In the genomic region with DNA sequence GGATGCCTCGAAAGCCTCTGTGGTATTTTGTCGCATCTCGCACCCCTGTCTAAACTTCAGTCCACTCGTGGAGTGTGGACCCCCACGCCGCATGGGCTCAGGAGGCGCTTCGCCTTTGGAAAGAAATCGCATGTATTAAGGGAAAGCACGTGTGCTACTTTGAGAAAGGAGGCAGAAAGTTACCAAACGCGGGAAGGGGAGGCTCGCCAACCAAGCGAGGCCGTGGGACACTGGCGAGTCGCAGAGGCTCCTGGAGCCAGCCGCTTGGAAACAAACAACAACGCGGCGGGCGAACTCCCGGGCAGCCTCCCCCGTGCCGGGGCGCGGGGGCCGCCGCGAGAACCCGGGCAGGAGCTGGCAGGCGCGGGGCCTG, we compare ENCODE assay signal across 8 cellular contexts. TPM values are rescaled to one million over a fixed set of nuclear protein-coding genes. Genes with fewer than 3 reads are reported as not detected.
DNase-seq lines count a peak whose midpoint lies in the region; ATAC-seq and TF ChIP-seq lines count a peak whose summit lies in the region.

No MANE protein-coding gene starts in this region.

- H3K27me3 ChIP-seq in gastroesophageal sphincter = no peaks in the 10 kb centered on the region
- no peaks in the 10 kb centered on the region for H3K27me3 ChIP-seq in Karpas-422 (ENCODE audit: low read length)

- H3K4me3 Mint-ChIP-seq in T-helper 17 cell (peak overlapping the region; percentile 96), progenitor cell of endocrine pancreas (ENCODE audit: low read depth) (peak overlapping the region; percentile 85)

- H3K36me3 ChIP-seq in gastroesophageal sphincter (no peaks in the 10 kb centered on the region), Karpas-422 (ENCODE audit: insufficient read depth, low read length) (no peaks in the 10 kb centered on the region)

- peaks cover 6% of the 10 kb centered on the region for H3K4me1 Mint-ChIP-seq in T-helper 17 cell
- peaks cover 19% of the 10 kb centered on the region for H3K4me1 Mint-ChIP-seq in progenitor cell of endocrine pancreas (ENCODE audit: low read depth)

- peaks cover 3% of the 10 kb centered on the region for H3K9me3 Mint-ChIP-seq in progenitor cell of endocrine pancreas (ENCODE audit: low read depth)

- H3K4me2 ChIP-seq in Karpas-422 (ENCODE audit: low read depth, low read length, poor library complexity, severe bottlenecking) = no peak overlapping the region

- H3K79me2 ChIP-seq in Karpas-422 (ENCODE audit: low read length) = no peaks in the 10 kb centered on the region

- no peak for TF ChIP-seq EP300 in gastroesophageal sphincter (IDR thresholded peaks at IDR 0.05)

- H3K9me2 ChIP-seq in Karpas-422 (replicated peaks; ENCODE audit: insufficient read depth, low read length) = no peaks in the 10 kb centered on the region

- no peak for TF ChIP-seq POLR2A in gastroesophageal sphincter (IDR thresholded peaks at IDR 0.05)

- H3K27me3 Mint-ChIP-seq in T-helper 17 cell = peaks cover 71% of the 10 kb centered on the region
- H3K27me3 Mint-ChIP-seq in progenitor cell of endocrine pancreas = peaks cover 13% of the 10 kb centered on the region

- H3K27ac ChIP-seq in gastroesophageal sphincter = peak overlapping the region; percentile 70 to 91 (median 86)
- no peak overlapping the region for H3K27ac ChIP-seq in Karpas-422 (ENCODE audit: low read length)

- peaks cover 6% of the 10 kb centered on the region for H3K36me3 Mint-ChIP-seq in T-helper 17 cell (ENCODE audit: low read depth)
- H3K36me3 Mint-ChIP-seq in progenitor cell of endocrine pancreas (ENCODE audit: insufficient read depth) = no peaks in the 10 kb centered on the region

- ATAC-seq in GM21786 (IDR thresholded peaks at IDR 0.05; ENCODE audit: unreplicated experiment) = peak; percentile 14
- no peak for ATAC-seq in T-helper 17 cell
- ATAC-seq in gastroesophageal sphincter = peak; percentile 69
- no peak for ATAC-seq in GM21526 (IDR thresholded peaks at IDR 0.05; ENCODE audit: low FRiP score, unreplicated experiment)

- H3K4me3 ChIP-seq in gastroesophageal sphincter (peak overlapping the region; percentile 67 to 71), Karpas-422 (ENCODE audit: low read length) (no peak overlapping the region)

- H3K9ac ChIP-seq in Karpas-422 (ENCODE audit: low read length) = no peak overlapping the region

- peaks cover 0 to 38% (median 21%) of the 10 kb centered on the region in 3 donors for H3K4me1 ChIP-seq in gastroesophageal sphincter
- H3K4me1 ChIP-seq in Karpas-422 (ENCODE audit: low read length) = no peaks in the 10 kb centered on the region

- H2AFZ ChIP-seq in Karpas-422 (ENCODE audit: low read length) = no peak overlapping the region

- no peaks in the 10 kb centered on the region for H4K20me1 ChIP-seq in Karpas-422 (ENCODE audit: insufficient read depth, low read depth, low read length)

- DNase-seq in T-helper 17 cell (no peak), progenitor cell of endocrine pancreas (ENCODE audit: low spot score, unreplicated experiment) (no peak), DMS114 treated with DMSO at 0.1 percent for 48 hours (lab: John Stamatoyannopoulos, UW; ENCODE audit: unreplicated experiment) (no peak), 8988T (no peak), Karpas-422 (no peak)

- peak in 1 of 4 experiments; percentile 22 for TF ChIP-seq CTCF in gastroesophageal sphincter (IDR thresholded peaks at IDR 0.05)
- no peak for TF ChIP-seq CTCF in progenitor cell of endocrine pancreas (IDR thresholded peaks at IDR 0.05; ENCODE audit: unreplicated experiment)

- no peak overlapping the region for H3K27ac Mint-ChIP-seq in T-helper 17 cell
- H3K27ac Mint-ChIP-seq in progenitor cell of endocrine pancreas = peak overlapping the region; percentile 87

- WGBS in gastroesophageal sphincter (ENCODE audit: low coverage in 1 of 2), 2 donors = 12% methylated on average over 13 of the region's 33 CpGs; no CpG with 5 or more reads in 1 of the 2 donors

- H3K9me3 ChIP-seq in T-helper 17 cell (ENCODE audit: control insufficient read depth, low read length, poor library complexity, severe bottlenecking) = no peaks in the 10 kb centered on the region
- H3K9me3 ChIP-seq in gastroesophageal sphincter = peaks cover 0 to 12% (median 0%) of the 10 kb centered on the region in 3 donors
- no peaks in the 10 kb centered on the region for H3K9me3 ChIP-seq in Karpas-422 (ENCODE audit: low read length)

RNA-seq across cellular contexts. Expression of a gene that starts 0.5 kb away (rescaled TPM):
- total RNA-seq in T-helper 17 cell (10 to 100 TPM in 1 of 2 donors, 1 to 10 TPM in 1; 7.6 to 16.8 TPM), gastroesophageal sphincter (10 to 100 TPM; 33.7 to 55.2 (median 37.5) TPM), progenitor cell of endocrine pancreas (43.3 and 47.2 TPM in 2 replicates)
- total RNA-seq in Karpas-422 (2014; rRNA removed; shearing (Covaris generic); ENCODE audit: low replicate concordance) = not detected in 2 replicates

Comparison
In these comparisons a context has a peak if more than half of its experiments do, and no peak if none do; other contexts are left out.
1. ATAC-seq: peak in GM21786 (single experiment) and gastroesophageal sphincter (single experiment); none in T-helper 17 cell (single experiment) and GM21526 (single experiment).